ENCODE assay signal across 8 cellular contexts in genomic region chr6:31728767-31729514, GRCh38. TPM values are rescaled to one million over a fixed set of nuclear protein-coding genes. Genes with fewer than 3 reads are reported as not detected.
DNase-seq lines count a peak whose midpoint lies in the region; TF ChIP-seq lines count a peak whose summit lies in the region.

Gene DDAH2, minus strand, starts transcription at chr6:31729299. Its CDS starts 138 bp downstream, at chr6:31729161.

- H3K9me3 ChIP-seq in MG63 (no peaks in the 10 kb centered on the region), mononuclear cell (ENCODE audit: low read depth, low read length) (no peaks in the 10 kb centered on the region), uterus (no peaks in the 10 kb centered on the region)

- peaks cover 63% of the 10 kb centered on the region for H3K36me3 Mint-ChIP-seq in Calu3 (ENCODE audit: insufficient read depth, unreplicated experiment)

- no peaks in the 10 kb centered on the region for H3K27me3 Mint-ChIP-seq in Calu3 (ENCODE audit: unreplicated experiment)

- peak within 1 kb of the TSS; percentile 93 to 100 for H3K27ac ChIP-seq in uterus

- CTCF ChIA-PET in Calu3 (lab: Charles Lee), result interaction anchor here (0.6 to 2.3 kb wide), 12 partner anchors 10 to 223 kb away, joined by 3 to 51 read pairs (median 6); partner anchors contain the start of genes ABHD16A, HSPA1B, LSM2 and LY6G6D

- H3K27me3 ChIP-seq in MG63 (no peaks in the 10 kb centered on the region), mononuclear cell (ENCODE audit: insufficient read depth, low read length) (no peaks in the 10 kb centered on the region), uterus (no peaks in the 10 kb centered on the region)

- peaks cover 31% of the 10 kb centered on the region for H3K36me3 ChIP-seq in MG63
- no peaks in the 10 kb centered on the region for H3K36me3 ChIP-seq in uterus

- H3K4me1 ChIP-seq in mononuclear cell (ENCODE audit: insufficient read depth, low read length), result peaks cover 77% of the 10 kb centered on the region
- peaks cover 6 to 11% of the 10 kb centered on the region in 2 donors for H3K4me1 ChIP-seq in uterus

- TF ChIP-seq CTCF in Calu3 (IDR thresholded peaks at IDR 0.05; ENCODE audit: unreplicated experiment) (peak; percentile 95), uterus (IDR thresholded peaks at IDR 0.05) (peak in 2 of 4 experiments; percentile 49 to 56)

- no peak for TF ChIP-seq POLR2A in uterus (IDR thresholded peaks at IDR 0.05)

- H3K4me3 ChIP-seq in MG63 (peak within 1 kb of the TSS; percentile 66), mononuclear cell (ENCODE audit: low read length) (peak within 1 kb of the TSS; percentile 73), uterus (peak within 1 kb of the TSS; percentile 65 to 97)

- BruUV-seq in Calu3 (replicated peaks; lab: Mats Ljungman, UMichigan), result no TSS peak

- H3K4me1 Mint-ChIP-seq in Calu3 (ENCODE audit: low read depth, unreplicated experiment), result peaks cover 28% of the 10 kb centered on the region

- H3K27ac Mint-ChIP-seq in Calu3 (ENCODE audit: unreplicated experiment), result peak within 1 kb of the TSS; percentile 92

- H3K9me3 Mint-ChIP-seq in Calu3 (ENCODE audit: low read depth, unreplicated experiment), result no peaks in the 10 kb centered on the region

- intact Hi-C loops in Calu3 (cut with micrococcal nuclease; ENCODE audit: unreplicated experiment) (loop anchor here (1.0 kb wide), 2 partner anchors 9 to 40 kb away; no protein-coding TSS in a partner anchor), uterus (cut with DNase I; ENCODE audit: low total_unique reads) (no loop called here)

- H3K4me3 Mint-ChIP-seq in Calu3 (ENCODE audit: low read depth, unreplicated experiment), result peak within 1 kb of the TSS; percentile 89

- DNase-seq in Calu3 (no peak), MG63 (no peak), dermis blood vessel endothelial cell (no peak), uterus (peak; percentile 38 to 48), cerebellar cortex (ENCODE audit: low spot score) (no peak), UCSD-AML1 (lab: John Stamatoyannopoulos, UW; ENCODE audit: unreplicated experiment) (no peak), NCI-H2029 treated with DMSO at 0.1 percent for 48 hours (lab: John Stamatoyannopoulos, UW) (no peak)

RNA-seq across cellular contexts. Expression of gene DDAH2, which starts in this region (rescaled TPM):
- total RNA-seq in Calu3 (2022) (81.4 and 89.6 TPM in 2 replicates), dermis blood vessel endothelial cell (126 and 150 TPM in 2 replicates), mononuclear cell (9.8 TPM), uterus (100 to 1,000 TPM in 3 of 4 donors, 10 to 100 TPM in 1; 97.6 to 240 (median 158) TPM)
- total RNA-seq in MG63 (2014; rRNA removed; shearing (Covaris generic); ENCODE audit: low replicate concordance), result 24.6 and 31.9 TPM in 2 replicates

Comparison
In these comparisons a context has a peak if more than half of its experiments do, and no peak if none do; other contexts are left out.
1. DNase-seq: peak in uterus (2 of 2); none in Calu3 (single experiment), MG63 (single experiment), dermis blood vessel endothelial cell (single experiment), cerebellar cortex (single experiment), UCSD-AML1 (single experiment) and NCI-H2029 treated with DMSO at 0.1 percent for 48 hours (single experiment).
2. Peak in every context shown above with its lines, with median percentiles within 50 percentile points of each other: H3K4me3 ChIP-seq.